11 cellular contexts compared by ENCODE assay signal in the genomic region with DNA sequence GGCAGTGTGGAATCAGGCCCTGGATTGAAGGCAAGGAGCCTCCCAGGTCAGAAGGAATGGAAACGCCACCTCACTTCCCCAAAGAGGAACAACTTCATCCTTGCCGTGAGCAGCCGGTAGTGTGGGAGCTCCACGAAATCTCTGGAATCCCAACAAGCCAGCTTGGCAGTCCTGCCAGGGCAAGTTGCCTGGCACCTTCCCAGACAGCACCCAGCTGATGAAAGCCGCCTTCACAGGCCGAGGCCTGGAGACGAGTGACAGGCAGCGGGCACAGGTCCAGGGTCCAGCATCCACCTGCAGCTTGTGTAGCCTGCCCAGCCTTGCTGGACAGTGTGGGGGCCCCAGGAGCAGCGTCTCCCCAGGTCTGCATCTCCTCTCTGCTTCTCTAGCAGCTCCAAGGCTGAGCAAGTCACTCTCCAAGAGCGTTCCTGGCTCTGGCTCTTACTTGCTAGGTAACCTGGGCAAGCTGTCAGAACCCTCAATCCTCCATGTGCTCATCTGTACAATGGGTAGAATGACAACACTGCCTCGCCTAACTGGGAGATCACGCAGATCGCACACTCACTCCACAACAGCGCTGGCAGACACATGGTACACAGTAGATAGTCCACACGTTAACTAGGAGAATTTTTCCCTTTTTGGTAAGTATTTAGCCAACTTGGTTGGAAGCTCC. TPM values are rescaled to one million over a fixed set of nuclear protein-coding genes. Genes with fewer than 3 reads are reported as not detected.
DNase-seq lines count a peak whose midpoint lies in the region; ATAC-seq and TF ChIP-seq lines count a peak whose summit lies in the region.
"Had no signal": no experiment of that assay in that cellular context is flagged by ENCODE, and none has a peak within 500 bp of the region (broad histone marks: within the 10 kb centered on the region; RNA-seq: fewer than 3 reads in every experiment).

No MANE protein-coding gene starts in this region.

- TF ChIP-seq CTCF in WTC11 (IDR thresholded peaks at IDR 0.05) (no peak), omental fat pad (IDR thresholded peaks at IDR 0.05) (no peak)

- DNase-seq in HPDE6-E6E7 (ENCODE audit: extremely low spot score) (peak; percentile 86), WTC11 (ENCODE audit: low spot score) (no peak), head of caudate nucleus (peak in 38 of 42 donors; percentile 16 to 76 (median 57)), omental fat pad (ENCODE audit: low spot score) (no peak), NCI-H1092 treated with DMSO at 0.1 percent for 48 hours (lab: John Stamatoyannopoulos, UW) (no peak), LoVo (ENCODE audit: low spot score) (no peak)
- DNase-seq: activated CD8-positive, alpha-beta T cell treated with anti-CD3 and anti-CD28 coated beads for 36 hours; KG1; NCI-H524 had no signal

- H3K27me3 Mint-ChIP-seq in WTC11 (ENCODE audit: low read depth): no peaks in the 10 kb centered on the region
- H3K27me3 Mint-ChIP-seq: activated CD8-positive, alpha-beta T cell treated with anti-CD3 and anti-CD28 coated beads for 36 hours had no signal

- POLR2A ChIA-PET in WTC11 (lab: Charles Lee): no interaction called here

- H3K4me1 Mint-ChIP-seq in WTC11: peaks cover 27% of the 10 kb centered on the region

- H3K27ac Mint-ChIP-seq in WTC11: peak overlapping the region; percentile 68; the same call in 1 of the 2 replicates

- ATAC-seq in WTC11: no peak
- peak; percentile 12 for ATAC-seq in omental fat pad (ENCODE audit: low FRiP score)
- no peak for ATAC-seq in HG02763 (IDR thresholded peaks at IDR 0.05; ENCODE audit: unreplicated experiment)
- ATAC-seq in HG03045 (IDR thresholded peaks at IDR 0.05; ENCODE audit: unreplicated experiment): no peak
- ATAC-seq: activated CD8-positive, alpha-beta T cell treated with anti-CD3 and anti-CD28 coated beads for 36 hours had no signal

- peaks cover 3% of the 10 kb centered on the region; the same call in 1 of the 2 replicates for H3K36me3 Mint-ChIP-seq in WTC11

- H3K4me3 Mint-ChIP-seq in WTC11: no peak overlapping the region
- H3K4me3 Mint-ChIP-seq: activated CD8-positive, alpha-beta T cell treated with anti-CD3 and anti-CD28 coated beads for 36 hours had no signal

- no peaks in the 10 kb centered on the region for H3K9me3 Mint-ChIP-seq in WTC11
- H3K9me3 Mint-ChIP-seq: activated CD8-positive, alpha-beta T cell treated with anti-CD3 and anti-CD28 coated beads for 36 hours had no signal

- CTCF ChIA-PET in WTC11 (lab: Charles Lee): interaction anchor here (0.6 to 4.2 kb wide), 4 partner anchors 54 to 146 kb away, joined by 3 to 38 read pairs (median 4); no protein-coding TSS in a partner anchor

- intact Hi-C loops in head of caudate nucleus (cut with DNase I): no loop called here

TF ChIP-seq in WTC11, 78 proteins besides CTCF, POLR2A, EP300 and RAD21:
- TF ChIP-seq GRHL2 (CRISPR knock-in tag; IDR thresholded peaks at IDR 0.05; ENCODE audit: insufficient replicate concordance, severe bottlenecking) (no peak), ZNF219 (CRISPR knock-in tag; IDR thresholded peaks at IDR 0.05; ENCODE audit: borderline replicate concordance) (no peak), NR1H2 (CRISPR knock-in tag; IDR thresholded peaks at IDR 0.05) (no peak), SP1 (CRISPR knock-in tag; conservative IDR thresholded peaks at IDR 0.05) (no peak)
- TF ChIP-seq, protein P1, sequence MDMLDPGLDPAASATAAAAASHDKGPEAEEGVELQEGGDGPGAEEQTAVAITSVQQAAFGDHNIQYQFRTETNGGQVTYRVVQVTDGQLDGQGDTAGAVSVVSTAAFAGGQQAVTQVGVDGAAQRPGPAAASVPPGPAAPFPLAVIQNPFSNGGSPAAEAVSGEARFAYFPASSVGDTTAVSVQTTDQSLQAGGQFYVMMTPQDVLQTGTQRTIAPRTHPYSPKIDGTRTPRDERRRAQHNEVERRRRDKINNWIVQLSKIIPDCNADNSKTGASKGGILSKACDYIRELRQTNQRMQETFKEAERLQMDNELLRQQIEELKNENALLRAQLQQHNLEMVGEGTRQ (CRISPR knock-in tag; IDR thresholded peaks at IDR 0.05): no peak
- TF ChIP-seq, protein P2, sequence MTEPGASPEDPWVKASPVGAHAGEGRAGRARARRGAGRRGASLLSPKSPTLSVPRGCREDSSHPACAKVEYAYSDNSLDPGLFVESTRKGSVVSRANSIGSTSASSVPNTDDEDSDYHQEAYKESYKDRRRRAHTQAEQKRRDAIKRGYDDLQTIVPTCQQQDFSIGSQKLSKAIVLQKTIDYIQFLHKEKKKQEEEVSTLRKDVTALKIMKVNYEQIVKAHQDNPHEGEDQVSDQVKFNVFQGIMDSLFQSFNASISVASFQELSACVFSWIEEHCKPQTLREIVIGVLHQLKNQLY (CRISPR knock-in tag; IDR thresholded peaks at IDR 0.05): no peak

RNA-seq across cellular contexts. Expression of a gene that starts 43.0 kb away (rescaled TPM):
- 133 to 151 TPM (median 137 TPM) in 3 replicates for total RNA-seq in WTC11 (2021)
- total RNA-seq in omental fat pad: 10 to 100 TPM in 2 of 4 donors, 1 to 10 TPM in 2; 7.4 to 16.7 (median 9.2) TPM

Comparison
In these comparisons a context has a peak if more than half of its experiments do, and no peak if none do; other contexts are left out.
1. DNase-seq: peak in HPDE6-E6E7 (single experiment) and head of caudate nucleus (38 of 42); none in WTC11 (single experiment), omental fat pad (single experiment), NCI-H1092 treated with DMSO at 0.1 percent for 48 hours (single experiment) and LoVo (single experiment).